Comparison of ENCODE assay signal across 15 cellular contexts in the genomic region with DNA sequence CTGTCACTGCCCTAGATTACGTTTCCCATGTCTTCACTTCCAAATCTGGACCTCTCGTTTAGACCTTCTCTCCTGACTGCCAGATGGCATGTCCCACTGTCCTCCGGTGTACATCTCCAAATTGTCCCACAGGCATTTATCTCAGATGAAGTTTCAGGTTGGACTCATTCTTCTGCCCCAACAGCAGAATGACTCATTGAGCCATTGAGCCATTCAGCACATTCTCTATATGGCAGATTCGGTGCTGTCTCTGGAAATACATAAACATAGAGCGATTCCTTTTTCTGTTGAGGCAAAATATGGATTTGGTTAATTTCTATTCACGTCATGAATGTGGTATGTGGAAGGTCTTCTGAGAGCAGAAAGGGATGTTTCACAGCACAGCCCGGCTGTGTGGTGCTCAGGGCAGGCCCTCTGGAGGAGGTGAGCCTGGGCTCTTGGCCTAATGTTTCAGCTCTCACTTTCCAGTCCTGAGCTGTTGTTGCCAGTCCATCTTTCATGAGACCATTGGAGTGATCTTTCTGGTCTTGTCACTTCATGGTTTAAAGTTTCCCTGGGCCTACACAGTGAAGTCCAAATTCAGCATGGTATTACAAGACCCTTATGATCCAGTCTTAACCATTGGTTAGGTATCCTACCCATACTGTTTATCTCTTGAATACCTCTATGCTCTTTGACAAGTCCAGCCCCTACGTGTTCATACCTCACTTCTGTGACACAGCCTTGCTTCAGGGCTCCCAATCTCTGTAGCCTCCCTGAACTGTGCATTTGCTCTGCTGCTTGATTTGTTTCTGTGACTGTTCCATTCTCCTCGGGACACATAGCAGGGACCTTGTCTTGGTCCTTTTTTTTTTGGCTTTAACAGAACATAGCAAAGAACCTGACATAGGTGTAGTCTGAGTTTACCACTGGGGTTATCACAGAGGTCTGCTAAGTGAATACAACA. TPM values are rescaled to one million over a fixed set of nuclear protein-coding genes. Genes with fewer than 3 reads are reported as not detected.
DNase-seq lines count a peak whose midpoint lies in the region; ATAC-seq lines count a peak whose summit lies in the region.
"Had no signal": no experiment of that assay in that cellular context is flagged by ENCODE, and none has a peak within 500 bp of the region (broad histone marks: within the 10 kb centered on the region; RNA-seq: fewer than 3 reads in every experiment).

No MANE protein-coding gene starts in this region.

- H3K79me2 ChIP-seq in ACC112 (ENCODE audit: control insufficient read depth, insufficient read depth, low read length, unreplicated experiment), result peaks cover 99% of the 10 kb centered on the region

- peaks cover 70 to 98% (median 87%) of the 10 kb centered on the region in 4 donors for H3K4me1 Mint-ChIP-seq in CD4-positive, alpha-beta memory T cell
- peaks cover 65% of the 10 kb centered on the region for H3K4me1 Mint-ChIP-seq in activated naive CD8-positive, alpha-beta T cell treated with anti-CD3 and anti-CD28 coated beads, Interleukin-2, amount 10 ng/mL, durations not matched to agents 7 days and 5 days

- peaks cover 51 to 84% of the 10 kb centered on the region in 2 donors for H3K36me3 Mint-ChIP-seq in CD4-positive, alpha-beta memory T cell
- H3K36me3 Mint-ChIP-seq in activated naive CD8-positive, alpha-beta T cell treated with anti-CD3 and anti-CD28 coated beads, Interleukin-2, amount 10 ng/mL, durations not matched to agents 7 days and 5 days, result peaks cover 49% of the 10 kb centered on the region

- peak overlapping the region in 7 of 8 donors; percentile 43 to 87 (median 78) for H3K4me3 Mint-ChIP-seq in CD4-positive, alpha-beta memory T cell
- H3K4me3 Mint-ChIP-seq in activated naive CD8-positive, alpha-beta T cell treated with anti-CD3 and anti-CD28 coated beads, Interleukin-2, amount 10 ng/mL, durations not matched to agents 7 days and 5 days, result peak overlapping the region; percentile 41

- POLR2A ChIA-PET in CD4-positive, alpha-beta memory T cell (lab: Charles Lee; ENCODE audit: partially characterized antibody), result interaction anchor here (1.0 kb wide), 1 partner anchor 16 kb away, joined by 3 read pairs; a partner anchor contains a TSS
- POLR2A ChIA-PET in activated naive CD8-positive, alpha-beta T cell treated with anti-CD3 and anti-CD28 coated beads, Interleukin-2, amount 10 ng/mL, durations not matched to agents 7 days and 5 days (lab: Charles Lee), result interaction anchor here (0.6 to 1.2 kb wide), 3 partner anchors 16 to 238 kb away, joined by 3 to 4 read pairs (median 3); a partner anchor contains a TSS

- no peak overlapping the region for H2AFZ ChIP-seq in ACC112 (ENCODE audit: low read length, unreplicated experiment)

- CTCF ChIA-PET in CD4-positive, alpha-beta memory T cell (lab: Charles Lee; ENCODE audit: partially characterized antibody), result no interaction called here

- peak overlapping the region; percentile 5 to 43 (median 22) for H3K27ac Mint-ChIP-seq in CD4-positive, alpha-beta memory T cell
- peak overlapping the region; percentile 3 for H3K27ac Mint-ChIP-seq in activated naive CD8-positive, alpha-beta T cell treated with anti-CD3 and anti-CD28 coated beads, Interleukin-2, amount 10 ng/mL, durations not matched to agents 7 days and 5 days

- peaks cover 65% of the 10 kb centered on the region for H3K4me1 ChIP-seq in ACC112 (ENCODE audit: control insufficient read depth, insufficient read depth, low read length, unreplicated experiment)
- peaks cover 99% of the 10 kb centered on the region for H3K4me1 ChIP-seq in CD4-positive, alpha-beta memory T cell (ENCODE audit: insufficient read depth, low read length)

- no peaks in the 10 kb centered on the region for H3K9me3 Mint-ChIP-seq in CD4-positive, alpha-beta memory T cell
- H3K9me3 Mint-ChIP-seq in activated naive CD8-positive, alpha-beta T cell treated with anti-CD3 and anti-CD28 coated beads, Interleukin-2, amount 10 ng/mL, durations not matched to agents 7 days and 5 days, result no peaks in the 10 kb centered on the region

- no peaks in the 10 kb centered on the region for H3K27me3 Mint-ChIP-seq in CD4-positive, alpha-beta memory T cell
- H3K27me3 Mint-ChIP-seq in activated naive CD8-positive, alpha-beta T cell treated with anti-CD3 and anti-CD28 coated beads, Interleukin-2, amount 10 ng/mL, durations not matched to agents 7 days and 5 days, result no peaks in the 10 kb centered on the region

- no peak for ATAC-seq in activated naive CD8-positive, alpha-beta T cell treated with anti-CD3 and anti-CD28 coated beads, Interleukin-2, amount 10 ng/mL, durations not matched to agents 7 days and 5 days (ENCODE audit: low read depth)
- ATAC-seq in left lobe of liver (peak; percentile 18), HG03520 (IDR thresholded peaks at IDR 0.05; ENCODE audit: unreplicated experiment) (no peak)

- H3K27me3 ChIP-seq in ACC112 (ENCODE audit: insufficient read depth, low read length), result no peaks in the 10 kb centered on the region
- H3K27me3 ChIP-seq in CD4-positive, alpha-beta memory T cell (ENCODE audit: insufficient read depth, low read length), result no peaks in the 10 kb centered on the region

- peak overlapping the region; percentile 3; the same call in 1 of the 2 replicates for H3K27ac ChIP-seq in ACC112 (ENCODE audit: low read depth, low read length)
- H3K27ac ChIP-seq in CD4-positive, alpha-beta memory T cell (ENCODE audit: low read depth, low read length), result no peak overlapping the region

- H3K4me3 ChIP-seq in ACC112 (ENCODE audit: low read depth, low read length), result no peak overlapping the region
- no peak overlapping the region for H3K4me3 ChIP-seq in CD4-positive, alpha-beta memory T cell (ENCODE audit: low read length in 2 of 2)

- intact Hi-C loops in CD4-positive, alpha-beta memory T cell (cut with micrococcal nuclease), result no loop called here

- no peak for DNase-seq in CD4-positive, alpha-beta memory T cell
- no peak for DNase-seq in activated naive CD8-positive, alpha-beta T cell treated with anti-CD3 and anti-CD28 coated beads, Interleukin-2, amount 10 ng/mL, durations not matched to agents 7 days and 5 days
- DNase-seq in left lobe of liver (ENCODE audit: low spot score) (no peak), putamen (ENCODE audit: low spot score) (no peak), OCI-M1 (lab: John Stamatoyannopoulos, UW) (no peak), SK-N-DZ (ENCODE audit: low spot score) (no peak)
- DNase-seq: activated CD4-positive, CD25-positive, alpha-beta regulatory T cell; activated naive CD4-positive, alpha-beta T cell; H7; NCI-H1417; NCI-H524; SHP77; stimulated activated CD4-positive, alpha-beta T cell treated with anti-CD3 and anti-CD28 coated beads, Interleukin-4, amount 100 ng/mL, for 24 hours had no signal

- peaks cover 64% of the 10 kb centered on the region for H3K36me3 ChIP-seq in ACC112 (ENCODE audit: insufficient read depth, low read length)
- H3K36me3 ChIP-seq in CD4-positive, alpha-beta memory T cell (ENCODE audit: insufficient read depth, low read length), result peaks cover 59% of the 10 kb centered on the region

- H3K9me3 ChIP-seq in CD4-positive, alpha-beta memory T cell (ENCODE audit: control insufficient read depth in 1 of 2, low read length in 2 of 2), result no peaks in the 10 kb centered on the region

RNA-seq across cellular contexts. Expression of a gene that starts 15.9 kb away (rescaled TPM):
- total RNA-seq in CD4-positive, alpha-beta memory T cell, result 10 to 100 TPM; 89.6 to 90.5 TPM
- polyA plus RNA-seq in CD4-positive, alpha-beta memory T cell, result 10 to 100 TPM in 1 of 2 donors, 1 to 10 TPM in 1; 7.2 to 21.1 TPM
- 10 to 100 TPM; 71.6 to 72.2 TPM for total RNA-seq in activated naive CD8-positive, alpha-beta T cell treated with anti-CD3 and anti-CD28 coated beads, Interleukin-2, amount 10 ng/mL, durations not matched to agents 7 days and 5 days
- 30.3 TPM for total RNA-seq in left lobe of liver
- polyA plus RNA-seq in SK-N-DZ (2014; cell fraction: cytosol; rRNA removed), result 26.2 and 27.2 TPM in 2 replicates
- 15.1 and 17.8 TPM in 2 replicates for polyA plus RNA-seq in SK-N-DZ (2014; cell fraction: nucleus; rRNA removed)
